In the genomic region with DNA sequence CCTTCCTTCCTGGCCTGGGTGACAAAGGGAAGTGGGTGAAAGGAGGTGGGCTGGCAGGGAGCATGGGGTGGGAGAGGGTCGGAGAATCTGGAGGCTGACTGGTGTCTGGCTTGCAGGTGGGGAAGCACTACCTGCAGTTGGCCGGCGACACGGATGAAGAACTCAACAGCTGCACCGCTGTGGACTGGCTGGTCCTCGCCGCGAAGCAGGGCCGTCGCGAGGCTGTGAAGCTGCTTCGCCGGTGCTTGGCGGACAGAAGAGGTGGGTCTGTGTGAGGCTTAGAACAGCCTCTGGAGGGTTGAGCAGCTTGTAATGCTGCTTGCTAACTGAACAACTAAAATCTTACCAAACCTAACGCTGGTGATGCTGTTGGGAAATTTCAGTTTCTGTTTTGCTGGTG, we compare ENCODE assay signal across 27 cellular contexts.
"Had no signal": no experiment of that assay in that cellular context is flagged by ENCODE, and none has a peak within 500 bp of the region (broad histone marks: within the 10 kb centered on the region; RNA-seq: fewer than 3 reads in every experiment).

No MANE protein-coding gene starts in this region.

- H3K9me3 Mint-ChIP-seq: effector memory CD8-positive, alpha-beta T cell; naive thymus-derived CD8-positive, alpha-beta T cell; nephron progenitor cell; stimulated activated naive CD8-positive, alpha-beta T cell treated with anti-CD3 and anti-CD28 coated beads, Interleukin-15, amount 100 ng/mL, for 72 hours had no signal

- H3K27me3 Mint-ChIP-seq: effector memory CD8-positive, alpha-beta T cell; naive thymus-derived CD8-positive, alpha-beta T cell; progenitor cell of endocrine pancreas; stimulated activated naive CD8-positive, alpha-beta T cell treated with anti-CD3 and anti-CD28 coated beads, Interleukin-15, amount 100 ng/mL, for 72 hours had no signal

- H3K9ac ChIP-seq: parathyroid adenoma had no signal

- H3K36me3 ChIP-seq: transverse colon had no signal

- H3K4me1 ChIP-seq: gastrocnemius medialis, parathyroid adenoma, suprapubic skin, transverse colon, vagina had no signal

- H3K4me1 Mint-ChIP-seq: nephron progenitor cell; stimulated activated naive CD8-positive, alpha-beta T cell treated with anti-CD3 and anti-CD28 coated beads, Interleukin-15, amount 100 ng/mL, for 72 hours had no signal

- H3K9me3 ChIP-seq: gastrocnemius medialis, suprapubic skin, transverse colon, vagina had no signal

- DNase-seq: cortex of kidney; effector memory CD8-positive, alpha-beta T cell; foreskin fibroblast; gastrocnemius medialis; head of caudate nucleus; kidney; mammary epithelial cell; mesendoderm; naive thymus-derived CD8-positive, alpha-beta T cell; nephron progenitor cell; stimulated activated CD4-positive, alpha-beta T cell treated with anti-CD3 and anti-CD28 coated beads, Interleukin-12 subunit alpha, Interleukin-12 subunit beta, amount 100 ng/mL, for 4 hours; stimulated activated CD4-positive, alpha-beta T cell treated with anti-CD3 and anti-CD28 coated beads, Interleukin-1b, Interleukin-23, amount 100 ng/mL, for 48 hours; stimulated activated CD4-positive, alpha-beta T cell treated with anti-CD3 and anti-CD28 coated beads, Interleukin-4, amount 100 ng/mL, for 1 hour; stimulated activated CD8-positive, alpha-beta memory T cell treated with anti-CD3 and anti-CD28 coated beads, Interleukin-4, amount 100 ng/mL, for 48 hours; stimulated activated naive CD4-positive, alpha-beta T cell; stimulated activated naive CD8-positive, alpha-beta T cell treated with anti-CD3 and anti-CD28 coated beads, Interleukin-15, amount 100 ng/mL, for 72 hours; transverse colon had no signal

- H2AFZ ChIP-seq: hepatocyte, parathyroid adenoma had no signal

- H3K4me3 Mint-ChIP-seq: effector memory CD8-positive, alpha-beta T cell; naive thymus-derived CD8-positive, alpha-beta T cell; nephron progenitor cell; stimulated activated naive CD8-positive, alpha-beta T cell treated with anti-CD3 and anti-CD28 coated beads, Interleukin-15, amount 100 ng/mL, for 72 hours had no signal

- H3K27me3 ChIP-seq: gastrocnemius medialis, hepatocyte, suprapubic skin, transverse colon, vagina had no signal

- H3K4me2 ChIP-seq: hepatocyte, smooth muscle cell had no signal

- ATAC-seq: effector memory CD8-positive, alpha-beta T cell; esophagus mucosa; gastrocnemius medialis; left lobe of liver; naive thymus-derived CD8-positive, alpha-beta T cell; sciatic nerve; stimulated activated naive CD8-positive, alpha-beta T cell treated with anti-CD3 and anti-CD28 coated beads, Interleukin-15, amount 100 ng/mL, for 72 hours had no signal

- H3K27ac Mint-ChIP-seq: nephron progenitor cell, progenitor cell of endocrine pancreas had no signal

- H3K79me2 ChIP-seq: hepatocyte, parathyroid adenoma had no signal

- H3K4me3 ChIP-seq: gastrocnemius medialis, hepatocyte, smooth muscle cell, suprapubic skin, transverse colon, vagina had no signal

- H3K27ac ChIP-seq: epithelial cell of prostate, gastrocnemius medialis, hepatocyte, parathyroid adenoma, suprapubic skin, transverse colon, vagina had no signal
